22 cellular contexts compared by ENCODE assay signal in genomic region chr7:159125104-159125943, GRCh38. TPM values are rescaled to one million over a fixed set of nuclear protein-coding genes. Genes with fewer than 3 reads are reported as not detected.
DNase-seq lines count a peak whose midpoint lies in the region; ATAC-seq and TF ChIP-seq lines count a peak whose summit lies in the region.
"Had no signal": no experiment of that assay in that cellular context is flagged by ENCODE, and none has a peak within 500 bp of the region (broad histone marks: within the 10 kb centered on the region; RNA-seq: fewer than 3 reads in every experiment).

No MANE protein-coding gene starts in this region.

- no peaks in the 10 kb centered on the region for H4K20me1 ChIP-seq in H9 (ENCODE audit: control insufficient read depth, insufficient read depth, insufficient read length)

- H3K4me1 ChIP-seq in H9 (ENCODE audit: insufficient read depth, low read length), result no peaks in the 10 kb centered on the region
- H3K4me1 ChIP-seq in endodermal cell (ENCODE audit: control insufficient read depth, insufficient read depth, low read length), result peaks cover 2% of the 10 kb centered on the region
- H3K4me1 ChIP-seq: HAP-1 had no signal

- no peak overlapping the region for H3K23ac ChIP-seq in H9 (ENCODE audit: insufficient read length, low read depth, low read length)

- no peak overlapping the region for H3K56ac ChIP-seq in H9 (ENCODE audit: insufficient read length, low read depth, low read length)

- no peak overlapping the region for H3K9ac ChIP-seq in H9 (ENCODE audit: extremely low read depth, insufficient read length, low read length)
- no peak overlapping the region for H3K9ac ChIP-seq in endodermal cell (ENCODE audit: extremely low read depth, low read length, poor library complexity, severe bottlenecking)

- H3K36me3 Mint-ChIP-seq in activated T-cell treated with anti-CD3 and anti-CD28 coated beads, Interleukin-2, amount 50 U/mL, for 24 hours (ENCODE audit: low read depth), result no peaks in the 10 kb centered on the region
- H3K36me3 Mint-ChIP-seq in H9 (ENCODE audit: insufficient read depth in 1 of 3, low read depth in 3 of 3), result no peaks in the 10 kb centered on the region; a peak in 1 of 7 replicates
- H3K36me3 Mint-ChIP-seq in endodermal cell (ENCODE audit: low read depth), result no peaks in the 10 kb centered on the region
- no peaks in the 10 kb centered on the region for H3K36me3 Mint-ChIP-seq in osteocyte (ENCODE audit: unreplicated experiment)
- H3K36me3 Mint-ChIP-seq: CD4-positive, alpha-beta memory T cell had no signal

- H2BK12ac ChIP-seq in H9 (ENCODE audit: insufficient read length, low read depth, low read length), result no peak overlapping the region

- no peak for TF ChIP-seq CTCF in H9 (conservative IDR thresholded peaks at IDR 0.05)
- no peak for TF ChIP-seq CTCF in endodermal cell (conservative IDR thresholded peaks at IDR 0.05)
- TF ChIP-seq CTCF in osteocyte (IDR thresholded peaks at IDR 0.05), result no peak

- H3K27ac ChIP-seq in H9 (ENCODE audit: insufficient read length, low read depth, low read length), result no peak overlapping the region
- H3K27ac ChIP-seq in endodermal cell (ENCODE audit: low read depth, low read length), result no peak overlapping the region

- no peak for TF ChIP-seq POLR2A in erythroblast (IDR thresholded peaks at IDR 0.05; ENCODE audit: low read length)

- DNase-seq in activated T-cell treated with anti-CD3 and anti-CD28 coated beads, Interleukin-2, amount 50 U/mL, for 24 hours, result peak; percentile 9
- no peak for DNase-seq in activated T-cell treated with anti-CD3 and anti-CD28 coated beads, Interleukin-2, amount 50 U/mL, for 48 hours
- DNase-seq in H9 (peak; percentile 10), endodermal cell (peak; percentile 34), osteocyte (ENCODE audit: extremely low spot score, unreplicated experiment) (peak; percentile 63), posterior vena cava (ENCODE audit: low spot score) (no peak), erythroblast (lab: John Stamatoyannopoulos, UW) (no peak)
- DNase-seq: CD4-positive, alpha-beta memory T cell; DMS153; GF-D8; Kasumi-1; MG63; NCI-H2081; NCI-H446 treated with DMSO at 0.1 percent for 48 hours; NCI-H748 treated with DMSO at 0.1 percent for 48 hours; SHP77 had no signal

- H3K4me1 Mint-ChIP-seq in activated T-cell treated with anti-CD3 and anti-CD28 coated beads, Interleukin-2, amount 50 U/mL, for 24 hours (ENCODE audit: low read depth), result no peaks in the 10 kb centered on the region
- H3K4me1 Mint-ChIP-seq in H9 (peaks cover 3 to 12% of the 10 kb centered on the region in 2 experiments; a peak in 3 of 4 replicates), endodermal cell (peaks cover 16% of the 10 kb centered on the region), osteocyte (ENCODE audit: unreplicated experiment) (no peaks in the 10 kb centered on the region)
- H3K4me1 Mint-ChIP-seq: CD4-positive, alpha-beta memory T cell had no signal

- intact Hi-C loops in posterior vena cava (cut with DNase I), result no loop called here

- no peak overlapping the region for H3K4me3 ChIP-seq in endodermal cell (ENCODE audit: low read length)
- H3K4me3 ChIP-seq: HAP-1, MG63 had no signal

- H3K9me3 Mint-ChIP-seq in activated T-cell treated with anti-CD3 and anti-CD28 coated beads, Interleukin-2, amount 50 U/mL, for 24 hours, result peaks cover 6% of the 10 kb centered on the region
- H3K9me3 Mint-ChIP-seq in H9, result peaks cover 0 to 7% of the 10 kb centered on the region in 2 experiments; a peak in 2 of 5 replicates
- no peaks in the 10 kb centered on the region for H3K9me3 Mint-ChIP-seq in endodermal cell
- peaks cover 4% of the 10 kb centered on the region for H3K9me3 Mint-ChIP-seq in osteocyte (ENCODE audit: unreplicated experiment)

- H4K5ac ChIP-seq in H9 (ENCODE audit: insufficient read length, low read depth, low read length), result no peak overlapping the region

- H3K14ac ChIP-seq in H9 (ENCODE audit: insufficient read depth, low read length), result peak overlapping the region; percentile 25; the same call in 1 of the 2 replicates

- H3T11ph ChIP-seq in H9 (ENCODE audit: low read length), result no peak overlapping the region

- H4K8ac ChIP-seq in H9 (replicated peaks; ENCODE audit: insufficient read length, low read depth, low read length), result no peak overlapping the region

- no peak overlapping the region for H3K18ac ChIP-seq in H9 (ENCODE audit: insufficient read length, low read depth, low read length)

- H3K27me3 ChIP-seq in H9 (ENCODE audit: insufficient read depth, low read length), result no peaks in the 10 kb centered on the region
- no peaks in the 10 kb centered on the region for H3K27me3 ChIP-seq in endodermal cell (ENCODE audit: control insufficient read depth, insufficient read depth, low read length, poor library complexity, severe bottlenecking)

- H3K4me2 ChIP-seq in H9 (ENCODE audit: insufficient read depth, insufficient read length, low read length), result no peak overlapping the region

- H2BK15ac ChIP-seq in H9 (ENCODE audit: low read depth, low read length), result no peak overlapping the region

- no peak overlapping the region for H2AFZ ChIP-seq in H9 (ENCODE audit: low read length)

- no peaks in the 10 kb centered on the region for H3K79me2 ChIP-seq in H9 (ENCODE audit: insufficient read depth, low read length)

- H3K23me2 ChIP-seq in H9 (ENCODE audit: insufficient read length, low read depth, low read length, poor library complexity, severe bottlenecking), result no peaks in the 10 kb centered on the region

- H2BK5ac ChIP-seq in H9 (ENCODE audit: insufficient read length, low read length), result no peak overlapping the region

- no peak overlapping the region for H3K4me3 Mint-ChIP-seq in activated T-cell treated with anti-CD3 and anti-CD28 coated beads, Interleukin-2, amount 50 U/mL, for 24 hours
- H3K4me3 Mint-ChIP-seq in H9 (no peak overlapping the region), endodermal cell (no peak overlapping the region), osteocyte (ENCODE audit: unreplicated experiment) (no peak overlapping the region)
- H3K4me3 Mint-ChIP-seq: CD4-positive, alpha-beta memory T cell had no signal

- H3K27ac Mint-ChIP-seq in activated T-cell treated with anti-CD3 and anti-CD28 coated beads, Interleukin-2, amount 50 U/mL, for 24 hours, result no peak overlapping the region
- H3K27ac Mint-ChIP-seq in H9 (peak overlapping the region in 1 of 3 experiments; percentile 77; a peak in 2 of 7 replicates), endodermal cell (peak overlapping the region; percentile 37), osteocyte (ENCODE audit: unreplicated experiment) (no peak overlapping the region)
- H3K27ac Mint-ChIP-seq: CD4-positive, alpha-beta memory T cell had no signal

- no peaks in the 10 kb centered on the region for H3K36me3 ChIP-seq in endodermal cell (ENCODE audit: control insufficient read depth, insufficient read depth, low read length)
- H3K36me3 ChIP-seq: HAP-1, MG63 had no signal

- WGBS in H9 (ENCODE audit: extremely low coverage, insufficient read length, low lambda C conversion rate), result no CpG with 5 or more reads among the region's 9 CpGs
- 84 to 94% methylated on average over 6 to 9 of the region's 9 CpGs for WGBS in endodermal cell (ENCODE audit: insufficient coverage in 1 of 2, insufficient read length in 1 of 2), 2 experiments

- ATAC-seq in HG02610 (IDR thresholded peaks at IDR 0.05; ENCODE audit: unreplicated experiment), result no peak

- no peaks in the 10 kb centered on the region for H3K79me1 ChIP-seq in H9 (ENCODE audit: insufficient read depth, low read depth, low read length, poor library complexity, severe bottlenecking)

- peaks cover 24% of the 10 kb centered on the region for H3K27me3 Mint-ChIP-seq in activated T-cell treated with anti-CD3 and anti-CD28 coated beads, Interleukin-2, amount 50 U/mL, for 24 hours
- H3K27me3 Mint-ChIP-seq in H9 (ENCODE audit: low read depth), result peaks cover 3% of the 10 kb centered on the region
- no peaks in the 10 kb centered on the region for H3K27me3 Mint-ChIP-seq in endodermal cell (ENCODE audit: insufficient read depth)
- no peaks in the 10 kb centered on the region for H3K27me3 Mint-ChIP-seq in osteocyte (ENCODE audit: unreplicated experiment)

- no peaks in the 10 kb centered on the region for H3K9me3 ChIP-seq in H9 (ENCODE audit: control insufficient read depth, low read depth, low read length)
- H3K9me3 ChIP-seq in endodermal cell (ENCODE audit: control insufficient read depth, low read length), result no peaks in the 10 kb centered on the region
- H3K9me3 ChIP-seq: HAP-1, MG63 had no signal

- no peak overlapping the region for H4K91ac ChIP-seq in H9 (ENCODE audit: insufficient read length, low read depth, low read length)

- no peak overlapping the region for H2BK120ac ChIP-seq in H9 (ENCODE audit: low read depth, low read length, poor library complexity, severe bottlenecking)

- H2BK20ac ChIP-seq in H9 (ENCODE audit: low read depth, low read length, poor library complexity, severe bottlenecking), result no peak overlapping the region

- H3K4ac ChIP-seq in H9 (ENCODE audit: low read depth, low read length), result no peak overlapping the region

- H2AK5ac ChIP-seq in H9 (ENCODE audit: insufficient read length, low read length), result no peak overlapping the region

RNA-seq across cellular contexts. Expression of gene VIPR2, which starts 19.3 kb away (rescaled TPM):
- total RNA-seq in H9 (2021), result 1.5 and 1.6 TPM in 2 replicates
- 1 to 10 TPM in 1 of 2 donors, under 1 TPM in 1; 0.64 to 1.8 TPM for total RNA-seq in endodermal cell
- 0.57 TPM for polyA plus RNA-seq in endodermal cell (2013, experiment 1 of 2)
- 0.41 TPM for polyA plus RNA-seq in endodermal cell (2013, experiment 2 of 2)
- 0.19 and 0.39 TPM in 2 replicates for total RNA-seq in osteocyte
- 1 to 10 TPM; 5.0 to 7.6 TPM for total RNA-seq in posterior vena cava
- total RNA-seq: A172, HT-29, OCI-LY7 had no signal
- polyA plus RNA-seq: BJ had no signal

Comparison
In these comparisons a context has a peak if more than half of its experiments do, and no peak if none do; other contexts are left out.
1. DNase-seq: peak in activated T-cell treated with anti-CD3 and anti-CD28 coated beads, Interleukin-2, amount 50 U/mL, for 24 hours (single experiment), H9 (single experiment), endodermal cell (single experiment) and osteocyte (single experiment); none in activated T-cell treated with anti-CD3 and anti-CD28 coated beads, Interleukin-2, amount 50 U/mL, for 48 hours (0 of 2), posterior vena cava (single experiment) and erythroblast (0 of 2).